ENCODE assay signal across 2 cellular contexts in genomic region chr6:41938590-41938989, GRCh38.
TF ChIP-seq lines count a peak whose summit lies in the region.

No MANE protein-coding gene starts in this region.

TF ChIP-seq in liver, 16 proteins besides CTCF, POLR2A, EP300 and RAD21:
- TF ChIP-seq EGR1 (IDR thresholded peaks at IDR 0.05; ENCODE audit: low read depth in 2 of 2), result no peak

TF ChIP-seq in HepG2, 621 proteins besides CTCF, POLR2A, EP300 and RAD21:
- TF ChIP-seq PRPF4 (IDR thresholded peaks at IDR 0.05; ENCODE audit: low read depth, low read length, poor library complexity, severe bottlenecking) (no peak), EZH2 (conservative IDR thresholded peaks at IDR 0.05; ENCODE audit: low read depth, low read length) (no peak), ZNF644 (CRISPR knock-in tag; IDR thresholded peaks at IDR 0.05; ENCODE audit: low read depth) (no peak), ZNF354B (CRISPR knock-in tag; IDR thresholded peaks at IDR 0.05) (no peak), ZNF549 (CRISPR knock-in tag; IDR thresholded peaks at IDR 0.05) (no peak), TBL1XR1 (IDR thresholded peaks at IDR 0.05; ENCODE audit: borderline replicate concordance, low read length, partially characterized antibody) (no peak), MXD3 (CRISPR knock-in tag; IDR thresholded peaks at IDR 0.05) (no peak), ZNF431 (CRISPR knock-in tag; IDR thresholded peaks at IDR 0.05; ENCODE audit: borderline replicate concordance, low read depth) (no peak), ZNF652 (CRISPR knock-in tag; IDR thresholded peaks at IDR 0.05; ENCODE audit: borderline replicate concordance, low read depth) (no peak), ZFP1 (CRISPR knock-in tag; IDR thresholded peaks at IDR 0.05) (no peak), ZNF766 (CRISPR knock-in tag; IDR thresholded peaks at IDR 0.05; ENCODE audit: borderline replicate concordance) (no peak), DZIP1 (CRISPR knock-in tag; IDR thresholded peaks at IDR 0.05) (no peak), YY1 (IDR thresholded peaks at IDR 0.05; ENCODE audit: insufficient read depth, insufficient replicate concordance, low read depth, low read length) (no peak), ZNF792 (CRISPR knock-in tag; IDR thresholded peaks at IDR 0.05) (no peak), ZNF574 (CRISPR knock-in tag; IDR thresholded peaks at IDR 0.05) (no peak), HOXA5 (CRISPR knock-in tag; IDR thresholded peaks at IDR 0.05) (no peak), SSRP1 (CRISPR knock-in tag; IDR thresholded peaks at IDR 0.05) (no peak), ZNF33B (CRISPR knock-in tag; IDR thresholded peaks at IDR 0.05) (no peak)
- TF ChIP-seq, protein P1, sequence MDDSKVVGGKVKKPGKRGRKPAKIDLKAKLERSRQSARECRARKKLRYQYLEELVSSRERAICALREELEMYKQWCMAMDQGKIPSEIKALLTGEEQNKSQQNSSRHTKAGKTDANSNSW (CRISPR knock-in tag; IDR thresholded peaks at IDR 0.05; ENCODE audit: borderline replicate concordance), result no peak
